In genomic region chr6:47690791-47691190, GRCh38 we compare ENCODE assay signal across 33 cellular contexts. TPM values are rescaled to one million over a fixed set of nuclear protein-coding genes. Genes with fewer than 3 reads are reported as not detected.
"Had no signal": no experiment of that assay in that cellular context is flagged by ENCODE, and none has a peak within 500 bp of the region (broad histone marks: within the 10 kb centered on the region; RNA-seq: fewer than 3 reads in every experiment).

No MANE protein-coding gene starts in this region.

- H3K4me2 ChIP-seq: hepatocyte had no signal

- H3K27ac ChIP-seq: adrenal gland, body of pancreas, coronary artery, dorsolateral prefrontal cortex, gastroesophageal sphincter, hepatocyte, left ventricle myocardium inferior, neutrophil, pancreas, prostate gland, skin epidermis, testis, transverse colon, VCaP had no signal

- H3K79me2 ChIP-seq: hepatocyte had no signal

- DNase-seq: activated CD4-positive, alpha-beta T cell treated with anti-CD3 and anti-CD28 coated beads for 4 hours; activated CD4-positive, alpha-beta T cell treated with anti-CD3 and anti-CD28 coated beads, Interleukin-2, amount 50 U/mL, for 4 hours; activated effector memory CD4-positive, alpha-beta T cell treated with anti-CD3 and anti-CD28 coated beads, Interleukin-2, amount 50 U/mL, for 16 hours; activated naive CD4-positive, alpha-beta T cell treated with anti-CD3 and anti-CD28 coated beads for 36 hours; activated naive CD8-positive, alpha-beta T cell treated with anti-CD3 and anti-CD28 coated beads for 36 hours; adrenal gland; aorta; body of pancreas; dorsolateral prefrontal cortex; effector memory CD4-positive, alpha-beta T cell; erythroblast; islet precursor cell; left ventricle myocardium inferior; mucosa of descending colon; pancreas; retina; stimulated activated CD4-positive, alpha-beta T cell treated with anti-CD3 and anti-CD28 coated beads, Interleukin-12 subunit alpha, Interleukin-12 subunit beta, amount 100 ng/mL, for 4 hours; stimulated activated CD4-positive, alpha-beta T cell treated with anti-CD3 and anti-CD28 coated beads, Interleukin-4, amount 100 ng/mL, for 1 hour; stimulated activated naive CD8-positive, alpha-beta T cell treated with anti-CD3 and anti-CD28 coated beads, Interleukin-15, Interleukin-2, amounts not matched to agents 100 U/mL and 50 U/mL, for 24 hours; testis; transverse colon had no signal

- H3K9me3 ChIP-seq: adrenal gland, body of pancreas, gastroesophageal sphincter, left ventricle myocardium inferior, mucosa of descending colon, neutrophil, pancreas, prostate gland, testis, transverse colon had no signal

- ATAC-seq: body of pancreas; gastroesophageal sphincter; mucosa of descending colon; pancreas; sciatic nerve; stimulated activated naive CD8-positive, alpha-beta T cell treated with anti-CD3 and anti-CD28 coated beads, Interleukin-15, Interleukin-2, amounts not matched to agents 100 U/mL and 50 U/mL, for 24 hours had no signal

- H3K4me1 ChIP-seq: adrenal gland, body of pancreas, gastroesophageal sphincter, left ventricle myocardium inferior, pancreas, prostate gland, testis, transverse colon had no signal

- H3K27me3 ChIP-seq: adrenal gland, body of pancreas, dorsolateral prefrontal cortex, gastroesophageal sphincter, hepatocyte, neutrophil, pancreas, testis, transverse colon had no signal

- H3K36me3 ChIP-seq: adrenal gland, gastroesophageal sphincter, left ventricle myocardium inferior, neutrophil, pancreas, prostate gland, transverse colon had no signal

- H2AFZ ChIP-seq: hepatocyte had no signal

- H3K4me3 ChIP-seq: adrenal gland, body of pancreas, coronary artery, dorsolateral prefrontal cortex, gastroesophageal sphincter, hepatocyte, left ventricle myocardium inferior, mucosa of descending colon, pancreas, prostate gland, skin epidermis, testis, transverse colon had no signal

RNA-seq across cellular contexts. Expression of gene ADGRF4, which starts 7.6 kb away (rescaled TPM):
- total RNA-seq: activated naive CD4-positive, alpha-beta T cell treated with anti-CD3 and anti-CD28 coated beads for 36 hours; activated naive CD8-positive, alpha-beta T cell treated with anti-CD3 and anti-CD28 coated beads for 36 hours; aorta; body of pancreas; fibroblast of lung; left ventricle myocardium inferior; lung microvascular endothelial cell; mesenteric fat pad; myocyte; pancreas; sciatic nerve had no signal
